Comparison of ENCODE assay signal across 15 cellular contexts in genomic region chr17:16150251-16150859, GRCh38.
DNase-seq lines count a peak whose midpoint lies in the region; ATAC-seq and TF ChIP-seq lines count a peak whose summit lies in the region.
"Had no signal": no experiment of that assay in that cellular context is flagged by ENCODE, and none has a peak within 500 bp of the region (broad histone marks: within the 10 kb centered on the region; RNA-seq: fewer than 3 reads in every experiment).

No MANE protein-coding gene starts in this region.

- H3K27ac Mint-ChIP-seq in Calu3 (ENCODE audit: unreplicated experiment), result peak overlapping the region; percentile 66
- H3K27ac Mint-ChIP-seq: CD4-positive, CD25-positive, alpha-beta regulatory T cell had no signal

- CTCF ChIA-PET in Calu3 (lab: Charles Lee), result interaction anchor here (0.7 kb wide), 1 partner anchor 70 kb away, joined by 3 read pairs; no protein-coding TSS in a partner anchor

- DNase-seq in Calu3 (no peak), NCI-H460 (ENCODE audit: extremely low read depth, low read depth) (peak; percentile 26), choroid plexus epithelial cell (ENCODE audit: low read depth) (peak; percentile 88), cerebellar cortex (ENCODE audit: low spot score) (no peak), substantia nigra (lab: John Stamatoyannopoulos, UW) (no peak), tibial artery (no peak)
- DNase-seq: activated T-cell treated with anti-CD3 and anti-CD28 coated beads for 4 hours; amniotic stem cell; CD4-positive, CD25-positive, alpha-beta regulatory T cell; GF-D8; NCI-H1436 treated with DMSO at 0.1 percent for 48 hours; SJCRH30; stimulated activated CD4-positive, alpha-beta T cell treated with anti-CD3 and anti-CD28 coated beads, Interleukin-1b, Interleukin-23, amount 100 ng/mL, for 48 hours had no signal

- peaks cover 6% of the 10 kb centered on the region for H3K36me3 Mint-ChIP-seq in Calu3 (ENCODE audit: insufficient read depth, unreplicated experiment)

- no peak overlapping the region for H3K4me3 Mint-ChIP-seq in Calu3 (ENCODE audit: low read depth, unreplicated experiment)
- H3K4me3 Mint-ChIP-seq: CD4-positive, CD25-positive, alpha-beta regulatory T cell had no signal

- H3K27me3 Mint-ChIP-seq in Calu3 (ENCODE audit: unreplicated experiment), result no peaks in the 10 kb centered on the region
- H3K27me3 Mint-ChIP-seq: CD4-positive, CD25-positive, alpha-beta regulatory T cell had no signal

- peaks cover 7% of the 10 kb centered on the region for H3K4me1 Mint-ChIP-seq in Calu3 (ENCODE audit: low read depth, unreplicated experiment)

- BruUV-seq in Calu3 (replicated peaks; lab: Mats Ljungman, UMichigan), result no TSS peak

- H3K9me3 Mint-ChIP-seq in Calu3 (ENCODE audit: low read depth, unreplicated experiment), result no peaks in the 10 kb centered on the region

- ATAC-seq in GM18870 (IDR thresholded peaks at IDR 0.05; ENCODE audit: unreplicated experiment), result no peak

- H3K4me1 ChIP-seq in neutrophil (ENCODE audit: control insufficient read depth in 1 of 2, insufficient read depth in 1 of 2, low read depth in 1 of 2, low read length in 1 of 2) (peaks cover 11 to 13% of the 10 kb centered on the region in 2 experiments), tibial artery (no peaks in the 10 kb centered on the region)

- H3K27ac ChIP-seq in neutrophil (peak overlapping the region; percentile 48), substantia nigra (ENCODE audit: low read depth, low read length, poor library complexity, severe bottlenecking) (no peak overlapping the region), tibial artery (no peak overlapping the region)
- H3K27ac ChIP-seq: SJCRH30 had no signal

- TF ChIP-seq CTCF in Calu3 (IDR thresholded peaks at IDR 0.05; ENCODE audit: unreplicated experiment), result no peak
- TF ChIP-seq CTCF in choroid plexus epithelial cell (conservative IDR thresholded peaks at IDR 0.05; ENCODE audit: low read depth, low read length), result no peak
- no peak for TF ChIP-seq CTCF in neutrophil (IDR thresholded peaks at IDR 0.05)
- no peak for TF ChIP-seq CTCF in tibial artery (IDR thresholded peaks at IDR 0.05)

- intact Hi-C loops in Calu3 (cut with micrococcal nuclease; ENCODE audit: unreplicated experiment), result no loop called here
- intact Hi-C loops in tibial artery (cut with DNase I; ENCODE audit: low total_unique reads), result no loop called here

- H3K27me3 ChIP-seq in neutrophil (no peaks in the 10 kb centered on the region), tibial artery (no peaks in the 10 kb centered on the region)
- H3K27me3 ChIP-seq: SJCRH30 had no signal

- H3K4me3 ChIP-seq in choroid plexus epithelial cell (ENCODE audit: low read depth, low read length) (no peak overlapping the region), neutrophil (ENCODE audit: low read depth in 1 of 2, low read length in 1 of 2) (no peak overlapping the region), tibial artery (no peak overlapping the region)
- H3K4me3 ChIP-seq: SJCRH30 had no signal

- no peaks in the 10 kb centered on the region for H3K9me3 ChIP-seq in neutrophil
- no peaks in the 10 kb centered on the region for H3K9me3 ChIP-seq in tibial artery

- H3K36me3 ChIP-seq in neutrophil (peaks cover 68% of the 10 kb centered on the region), tibial artery (peaks cover 27 to 70% (median 42%) of the 10 kb centered on the region in 3 donors)

Comparison
In these comparisons a context has a peak if more than half of its experiments do, and no peak if none do; other contexts are left out.
1. DNase-seq: peak in NCI-H460 (single experiment) and choroid plexus epithelial cell (single experiment); none in Calu3 (single experiment), cerebellar cortex (single experiment), substantia nigra (0 of 49) and tibial artery (0 of 2).